ENCODE assay signal across 8 cellular contexts in genomic region chr19:18173572-18174294, GRCh38. TPM values are rescaled to one million over a fixed set of nuclear protein-coding genes. Genes with fewer than 3 reads are reported as not detected.
DNase-seq lines count a peak whose midpoint lies in the region; ATAC-seq and TF ChIP-seq lines count a peak whose summit lies in the region.

Gene IFI30 (plus strand): TSS chr19:18173813. CDS start chr19:18173842, 29 bp downstream.

- H3K36me3 ChIP-seq in muscle layer of colon (ENCODE audit: insufficient read depth, low read length) (peaks cover 4% of the 10 kb centered on the region), thoracic aorta (peaks cover 5% of the 10 kb centered on the region)

- CTCF ChIA-PET in activated CD8-positive, alpha-beta T cell treated with anti-CD3 and anti-CD28 coated beads for 36 hours (lab: Charles Lee): interaction anchor here (0.9 to 1.3 kb wide), 3 partner anchors 12 to 61 kb away, joined by 3 to 4 read pairs (median 3); partner anchors contain the start of gene MPV17L2

- H3K4me3 Mint-ChIP-seq in activated CD8-positive, alpha-beta T cell treated with anti-CD3 and anti-CD28 coated beads for 36 hours: peak within 1 kb of the TSS; percentile 80

- H3K9me3 ChIP-seq in muscle layer of colon (ENCODE audit: low read length): no peaks in the 10 kb centered on the region
- H3K9me3 ChIP-seq in thoracic aorta: no peaks in the 10 kb centered on the region

- peak within 1 kb of the TSS; percentile 42 for H3K9ac ChIP-seq in muscle layer of colon (ENCODE audit: low read length)

- H3K27me3 ChIP-seq in muscle layer of colon (ENCODE audit: control insufficient read depth in 1 of 2, insufficient read depth in 2 of 2, low read length in 2 of 2) (no peaks in the 10 kb centered on the region), thoracic aorta (replicated peaks; ENCODE audit: insufficient read depth) (no peaks in the 10 kb centered on the region)

- H3K4me1 Mint-ChIP-seq in activated CD8-positive, alpha-beta T cell treated with anti-CD3 and anti-CD28 coated beads for 36 hours (ENCODE audit: low read depth): peaks cover 7% of the 10 kb centered on the region

- peak within 1 kb of the TSS; percentile 57 for H3K27ac Mint-ChIP-seq in activated CD8-positive, alpha-beta T cell treated with anti-CD3 and anti-CD28 coated beads for 36 hours

- peaks cover 4% of the 10 kb centered on the region for H3K36me3 Mint-ChIP-seq in activated CD8-positive, alpha-beta T cell treated with anti-CD3 and anti-CD28 coated beads for 36 hours (ENCODE audit: low read depth)

- peak within 1 kb of the TSS; percentile 65 for H3K4me3 ChIP-seq in epithelial cell of esophagus (ENCODE audit: low read length)
- H3K4me3 ChIP-seq in muscle layer of colon (ENCODE audit: low read depth in 1 of 2, low read length in 2 of 2): peak within 1 kb of the TSS; percentile 73 to 80
- H3K4me3 ChIP-seq in thoracic aorta: peak within 1 kb of the TSS; percentile 85

- no peaks in the 10 kb centered on the region for H3K27me3 Mint-ChIP-seq in activated CD8-positive, alpha-beta T cell treated with anti-CD3 and anti-CD28 coated beads for 36 hours

- TF ChIP-seq CTCF in 22Rv1 (IDR thresholded peaks at IDR 0.05): no peak; the same call in 1 of the 2 replicates
- no peak for TF ChIP-seq CTCF in GM13976 (IDR thresholded peaks at IDR 0.05; ENCODE audit: borderline replicate concordance, control extremely low read depth, extremely low read depth, insufficient read depth, missing control alignments)
- no peak for TF ChIP-seq CTCF in activated CD8-positive, alpha-beta T cell treated with anti-CD3 and anti-CD28 coated beads for 36 hours (IDR thresholded peaks at IDR 0.05)
- no peak for TF ChIP-seq CTCF in epithelial cell of esophagus (IDR thresholded peaks at IDR 0.05; ENCODE audit: insufficient read depth, low read depth, low read length, missing control alignments)
- TF ChIP-seq CTCF in thoracic aorta (IDR thresholded peaks at IDR 0.05): no peak

- H3K27ac ChIP-seq in 22Rv1 (peak within 1 kb of the TSS; percentile 55), muscle layer of colon (ENCODE audit: low read depth, low read length) (peak within 1 kb of the TSS; percentile 75), thoracic aorta (peak within 1 kb of the TSS in 1 of 2 donors; percentile 46)

- no peaks in the 10 kb centered on the region for H3K9me3 Mint-ChIP-seq in activated CD8-positive, alpha-beta T cell treated with anti-CD3 and anti-CD28 coated beads for 36 hours

- peak; percentile 30 for ATAC-seq in HG02884 (IDR thresholded peaks at IDR 0.05; ENCODE audit: unreplicated experiment)
- peak; percentile 86 for ATAC-seq in activated CD8-positive, alpha-beta T cell treated with anti-CD3 and anti-CD28 coated beads for 36 hours
- no peak for ATAC-seq in thoracic aorta (ENCODE audit: insufficient number of reproducible peaks, low FRiP score, low read depth)

- DNase-seq in GM13976 (ENCODE audit: low spot score) (peak; percentile 90), NCI-H345 (lab: John Stamatoyannopoulos, UW) (peak; percentile 87), epithelial cell of esophagus (ENCODE audit: low read depth) (peak; percentile 41), thoracic aorta (ENCODE audit: low spot score) (no peak)
- DNase-seq in activated CD8-positive, alpha-beta T cell treated with anti-CD3 and anti-CD28 coated beads for 36 hours: peak; percentile 72

- in situ Hi-C loops in GM13976 (cut with MboI; ENCODE audit: low sequenced_read_pairs, unreplicated experiment): no loop called here

- peaks cover 9% of the 10 kb centered on the region for H3K4me1 ChIP-seq in muscle layer of colon (ENCODE audit: insufficient read depth, low read length)
- peaks cover 6 to 12% of the 10 kb centered on the region in 2 donors for H3K4me1 ChIP-seq in thoracic aorta (ENCODE audit: control insufficient read depth in 1 of 2, low read depth in 2 of 2)

- POLR2A ChIA-PET in activated CD8-positive, alpha-beta T cell treated with anti-CD3 and anti-CD28 coated beads for 36 hours (lab: Charles Lee): interaction anchor here (0.9 to 1.3 kb wide), 3 partner anchors 8 to 25 kb away, joined by 3 to 5 read pairs (median 5); no protein-coding TSS in a partner anchor

- intact Hi-C loops in activated CD8-positive, alpha-beta T cell treated with anti-CD3 and anti-CD28 coated beads for 36 hours (cut with micrococcal nuclease): no loop called here

RNA-seq across cellular contexts. Expression of gene IFI30, which starts in this region (rescaled TPM):
- total RNA-seq in activated CD8-positive, alpha-beta T cell treated with anti-CD3 and anti-CD28 coated beads for 36 hours: 10 to 100 TPM; 21.9 to 22.9 TPM
- 10 to 100 TPM; 59.4 to 72.3 TPM for total RNA-seq in thoracic aorta
